14 cellular contexts compared by ENCODE assay signal in the genomic region with DNA sequence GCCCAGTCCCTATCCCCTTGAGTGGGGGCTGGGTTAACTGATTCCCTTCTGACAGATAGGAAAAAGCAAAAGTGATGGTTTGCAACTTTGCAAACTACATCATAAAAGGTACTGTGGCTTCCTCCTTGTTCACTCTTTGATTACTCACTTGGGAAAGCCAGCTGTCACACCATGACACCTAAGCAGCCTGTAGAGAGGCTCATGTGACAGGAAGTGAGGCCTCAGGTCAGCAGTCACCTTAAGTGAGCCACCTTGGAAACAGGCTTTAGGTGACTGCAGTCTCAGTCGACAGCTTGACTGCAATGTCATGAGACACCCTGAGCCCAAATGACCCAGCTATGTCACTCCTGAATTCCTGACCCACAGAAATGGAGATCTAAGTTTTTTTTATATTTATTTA. TPM values are rescaled to one million over a fixed set of nuclear protein-coding genes. Genes with fewer than 3 reads are reported as not detected.
"Had no signal": no experiment of that assay in that cellular context is flagged by ENCODE, and none has a peak within 500 bp of the region (broad histone marks: within the 10 kb centered on the region; RNA-seq: fewer than 3 reads in every experiment).

No MANE protein-coding gene starts in this region.

- H3K27me3 ChIP-seq: cardiac muscle cell, pancreas, vagina had no signal

- H3K36me3 Mint-ChIP-seq: T-cell had no signal

- H3K4me3 ChIP-seq: cardiac muscle cell, esophagus muscularis mucosa, lower lobe of right lung, pancreas, tibial artery, vagina had no signal

- H3K4me3 Mint-ChIP-seq: activated CD4-positive, alpha-beta T cell treated with anti-CD3 and anti-CD28 coated beads, Interleukin-2, amount 10 ng/mL, durations not matched to agents 24 days and 14 days; immature natural killer cell; mesothelial cell of epicardium; T-cell had no signal

- H3K9me3 Mint-ChIP-seq: immature natural killer cell, T-cell had no signal

- DNase-seq: activated CD4-positive, alpha-beta T cell treated with anti-CD3 and anti-CD28 coated beads, Interleukin-2, amount 10 ng/mL, durations not matched to agents 24 days and 14 days; immature natural killer cell; left cardiac atrium; lower lobe of right lung; pancreas; retina; T-cell; T1000; tibial artery had no signal

- H3K27ac Mint-ChIP-seq: activated CD4-positive, alpha-beta T cell treated with anti-CD3 and anti-CD28 coated beads, Interleukin-2, amount 10 ng/mL, durations not matched to agents 24 days and 14 days; immature natural killer cell; mesothelial cell of epicardium; T-cell had no signal

- H3K36me3 ChIP-seq: cardiac muscle cell, esophagus muscularis mucosa, lower lobe of right lung, pancreas, tibial artery, vagina had no signal

- H3K9me3 ChIP-seq: esophagus muscularis mucosa, lower lobe of right lung, pancreas, tibial artery, vagina had no signal

RNA-seq across cellular contexts. Expression of gene NUPR2, which starts 5.6 kb away (rescaled TPM):
- total RNA-seq: activated CD4-positive, alpha-beta T cell treated with anti-CD3 and anti-CD28 coated beads, Interleukin-2, amount 10 ng/mL, durations not matched to agents 24 days and 14 days; cardiac muscle cell; esophagus muscularis mucosa; fibroblast of villous mesenchyme; left cardiac atrium; lower lobe of right lung; mesothelial cell of epicardium; vagina had no signal

RNA-seq across cellular contexts. Expression of gene PHKG1, which starts 17.9 kb away (rescaled TPM):
- total RNA-seq: vagina had no signal
